Comparison of ENCODE assay signal across 28 cellular contexts in the genomic region with DNA sequence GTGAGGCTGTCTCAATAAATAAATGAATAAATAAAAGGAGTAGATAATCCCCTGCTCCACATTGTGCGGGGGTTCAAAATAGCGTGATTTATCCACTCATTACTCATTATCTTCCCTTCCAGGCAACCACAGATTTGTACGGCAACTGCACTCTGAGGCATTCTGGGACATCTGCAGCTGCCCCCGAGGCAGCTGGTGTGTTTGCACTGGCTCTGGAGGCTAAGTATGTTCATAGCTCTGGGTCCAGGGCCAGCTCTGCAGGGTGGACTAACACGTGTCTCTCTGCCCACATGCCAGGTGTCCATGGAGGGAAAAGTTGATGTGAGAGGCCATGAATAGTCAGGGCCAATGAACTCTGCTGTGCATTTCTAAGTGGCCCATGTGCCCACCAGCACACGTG.
A peak's percentile ranks its signal among the peaks of the same experiment; 100 is the strongest.
DNase-seq lines count a peak whose midpoint lies in the region; ATAC-seq and TF ChIP-seq lines count a peak whose summit lies in the region.
"Had no signal": no experiment of that assay in that cellular context is flagged by ENCODE, and none has a peak within 500 bp of the region (broad histone marks: within the 10 kb centered on the region; RNA-seq: fewer than 3 reads in every experiment).

No MANE protein-coding gene starts in this region.

- DNase-seq in Ammon's horn (ENCODE audit: low spot score) (peak; percentile 50), LHCN-M2 (ENCODE audit: low read depth) (peak; percentile 66), dorsolateral prefrontal cortex (peak in 7 of 10 donors; percentile 33 to 73 (median 52)), posterior cingulate gyrus (peak in 6 of 10 donors; percentile 19 to 88 (median 66)), NCI-H226 (no peak)
- DNase-seq in naive thymus-derived CD8-positive, alpha-beta T cell: no peak
- no peak for DNase-seq in stimulated activated naive B cell treated with anti-CD40 and anti-IgM and Interleukin-4, amounts not matched to agents 10 μg/mL and 1 μg/mL and 100 μg/mL, for 72 hours
- DNase-seq: AML-193; C1 segment of cervical spinal cord; Caco-2; CD8-positive, alpha-beta T cell; DND-41; HCEC 1CT; NCI-H1048; NCI-H1694 treated with DMSO at 0.1 percent for 48 hours; NCI-H2081; NCI-H2171; NCI-H345; NCI-H510A treated with DMSO at 0.1 percent for 48 hours; PC-9; Right ventricle myocardium superior; RPMI8226; SW 1271 had no signal

- POLR2A ChIA-PET in naive thymus-derived CD8-positive, alpha-beta T cell (lab: Charles Lee): no interaction called here

- no peaks in the 10 kb centered on the region for H3K4me1 Mint-ChIP-seq in naive thymus-derived CD8-positive, alpha-beta T cell
- H3K4me1 Mint-ChIP-seq in stimulated activated naive B cell treated with anti-CD40 and anti-IgM and Interleukin-4, amounts not matched to agents 10 μg/mL and 1 μg/mL and 100 μg/mL, for 72 hours: no peaks in the 10 kb centered on the region

- no peak for ATAC-seq in GM21619 (IDR thresholded peaks at IDR 0.05; ENCODE audit: unreplicated experiment)
- no peak for ATAC-seq in naive thymus-derived CD8-positive, alpha-beta T cell
- no peak for ATAC-seq in stimulated activated naive B cell treated with anti-CD40 and anti-IgM and Interleukin-4, amounts not matched to agents 10 μg/mL and 1 μg/mL and 100 μg/mL, for 72 hours (replicated peaks)
- ATAC-seq: A549; CD8-positive, alpha-beta T cell had no signal

- peaks cover 0 to 10% (median 0%) of the 10 kb centered on the region in 9 donors for H3K9me3 Mint-ChIP-seq in naive thymus-derived CD8-positive, alpha-beta T cell
- peaks cover 0 to 3% of the 10 kb centered on the region in 2 donors for H3K9me3 Mint-ChIP-seq in stimulated activated naive B cell treated with anti-CD40 and anti-IgM and Interleukin-4, amounts not matched to agents 10 μg/mL and 1 μg/mL and 100 μg/mL, for 72 hours
- H3K9me3 Mint-ChIP-seq: CD8-positive, alpha-beta T cell; IgD-negative memory B cell had no signal

- no peak overlapping the region for H3K4me3 ChIP-seq in dorsolateral prefrontal cortex
- H3K4me3 ChIP-seq: A549, PC-9, SK-N-MC had no signal

- TF ChIP-seq CTCF in dorsolateral prefrontal cortex (IDR thresholded peaks at IDR 0.05 in 54 of 56, conservative IDR thresholded peaks at IDR 0.05 in 2 of 56; ENCODE audit: low read depth in 1 of 56, partially characterized antibody in 56 of 56): no peak

- peaks cover 17 to 57% (median 31%) of the 10 kb centered on the region in 5 donors for H3K27me3 Mint-ChIP-seq in naive thymus-derived CD8-positive, alpha-beta T cell
- peaks cover 25 to 49% of the 10 kb centered on the region in 2 donors for H3K27me3 Mint-ChIP-seq in stimulated activated naive B cell treated with anti-CD40 and anti-IgM and Interleukin-4, amounts not matched to agents 10 μg/mL and 1 μg/mL and 100 μg/mL, for 72 hours

- peaks cover 0 to 10% (median 0%) of the 10 kb centered on the region in 45 donors for H3K27me3 ChIP-seq in dorsolateral prefrontal cortex

- H3K4me3 Mint-ChIP-seq in naive thymus-derived CD8-positive, alpha-beta T cell: no peak overlapping the region
- H3K4me3 Mint-ChIP-seq in stimulated activated naive B cell treated with anti-CD40 and anti-IgM and Interleukin-4, amounts not matched to agents 10 μg/mL and 1 μg/mL and 100 μg/mL, for 72 hours: no peak overlapping the region
- H3K4me3 Mint-ChIP-seq: CD8-positive, alpha-beta T cell; IgD-negative memory B cell had no signal

- peak overlapping the region in 24 of 59 donors; percentile 10 to 74 (median 58) for H3K27ac ChIP-seq in dorsolateral prefrontal cortex
- H3K27ac ChIP-seq: A549, KMS-11, PC-9, SK-N-MC had no signal

- no peaks in the 10 kb centered on the region for H3K36me3 Mint-ChIP-seq in naive thymus-derived CD8-positive, alpha-beta T cell
- H3K36me3 Mint-ChIP-seq in stimulated activated naive B cell treated with anti-CD40 and anti-IgM and Interleukin-4, amounts not matched to agents 10 μg/mL and 1 μg/mL and 100 μg/mL, for 72 hours: no peaks in the 10 kb centered on the region
- H3K36me3 Mint-ChIP-seq: CD8-positive, alpha-beta T cell; IgD-negative memory B cell had no signal

- intact Hi-C loops in dorsolateral prefrontal cortex (cut with DNase I): no loop called here
- intact Hi-C loops in posterior cingulate gyrus (cut with DNase I): no loop called here

- no peak overlapping the region for H3K27ac Mint-ChIP-seq in naive thymus-derived CD8-positive, alpha-beta T cell
- H3K27ac Mint-ChIP-seq in stimulated activated naive B cell treated with anti-CD40 and anti-IgM and Interleukin-4, amounts not matched to agents 10 μg/mL and 1 μg/mL and 100 μg/mL, for 72 hours: no peak overlapping the region
- H3K27ac Mint-ChIP-seq: CD8-positive, alpha-beta T cell; IgD-negative memory B cell had no signal

Comparison
In these comparisons a context has a peak if more than half of its experiments do, and no peak if none do; other contexts are left out.
1. DNase-seq: peak in Ammon's horn (single experiment), LHCN-M2 (single experiment), dorsolateral prefrontal cortex (7 of 10) and posterior cingulate gyrus (6 of 10); none in NCI-H226 (single experiment), naive thymus-derived CD8-positive, alpha-beta T cell (0 of 10) and stimulated activated naive B cell treated with anti-CD40 and anti-IgM and Interleukin-4, amounts not matched to agents 10 μg/mL and 1 μg/mL and 100 μg/mL, for 72 hours (single experiment).